Comparison of ENCODE assay signal across 8 cellular contexts in genomic region chr5:96177303-96177869, GRCh38.
DNase-seq lines count a peak whose midpoint lies in the region; ATAC-seq and TF ChIP-seq lines count a peak whose summit lies in the region.

No MANE protein-coding gene starts in this region.

- TF ChIP-seq CTCF in CD14-positive monocyte (IDR thresholded peaks at IDR 0.05), result no peak

- intact Hi-C loops in CD14-positive monocyte (cut with micrococcal nuclease), result no loop called here

- peaks cover 0 to 1% (median 0%) of the 10 kb centered on the region in 7 donors for H3K9me3 Mint-ChIP-seq in CD14-positive monocyte

- H3K27me3 Mint-ChIP-seq in CD14-positive monocyte (ENCODE audit: low read depth in 3 of 3), result no peaks in the 10 kb centered on the region

- peaks cover 2% of the 10 kb centered on the region for H3K4me1 Mint-ChIP-seq in CD14-positive monocyte

- ATAC-seq in GM19438 (IDR thresholded peaks at IDR 0.05; ENCODE audit: low read depth, unreplicated experiment) (peak; percentile 64), HG03442 (IDR thresholded peaks at IDR 0.05; ENCODE audit: unreplicated experiment) (peak; percentile 89)

- peak; percentile 58 for DNase-seq in AG08395 (ENCODE audit: low spot score)
- DNase-seq in fibroblast of gingiva (ENCODE audit: low read depth), result peak; percentile 84
- no peak for DNase-seq in medulla oblongata (ENCODE audit: extremely low spot score)
- no peak for DNase-seq in CD14-positive monocyte (ENCODE audit: low spot score)
- no peak for DNase-seq in NCI-H510A treated with DMSO at 0.1 percent for 48 hours (lab: John Stamatoyannopoulos, UW)
- DNase-seq in middle frontal gyrus (ENCODE audit: extremely low spot score, low spot score), result no peak

- no peak overlapping the region for H3K27ac Mint-ChIP-seq in CD14-positive monocyte

- H3K36me3 Mint-ChIP-seq in CD14-positive monocyte, result no peaks in the 10 kb centered on the region

- H3K4me3 Mint-ChIP-seq in CD14-positive monocyte, result no peak overlapping the region

Comparison
In these comparisons a context has a peak if more than half of its experiments do, and no peak if none do; other contexts are left out.
1. DNase-seq: peak in AG08395 (single experiment) and fibroblast of gingiva (single experiment); none in medulla oblongata (single experiment), CD14-positive monocyte (single experiment), NCI-H510A treated with DMSO at 0.1 percent for 48 hours (single experiment) and middle frontal gyrus (single experiment).